9 cellular contexts compared by ENCODE assay signal in the genomic region with DNA sequence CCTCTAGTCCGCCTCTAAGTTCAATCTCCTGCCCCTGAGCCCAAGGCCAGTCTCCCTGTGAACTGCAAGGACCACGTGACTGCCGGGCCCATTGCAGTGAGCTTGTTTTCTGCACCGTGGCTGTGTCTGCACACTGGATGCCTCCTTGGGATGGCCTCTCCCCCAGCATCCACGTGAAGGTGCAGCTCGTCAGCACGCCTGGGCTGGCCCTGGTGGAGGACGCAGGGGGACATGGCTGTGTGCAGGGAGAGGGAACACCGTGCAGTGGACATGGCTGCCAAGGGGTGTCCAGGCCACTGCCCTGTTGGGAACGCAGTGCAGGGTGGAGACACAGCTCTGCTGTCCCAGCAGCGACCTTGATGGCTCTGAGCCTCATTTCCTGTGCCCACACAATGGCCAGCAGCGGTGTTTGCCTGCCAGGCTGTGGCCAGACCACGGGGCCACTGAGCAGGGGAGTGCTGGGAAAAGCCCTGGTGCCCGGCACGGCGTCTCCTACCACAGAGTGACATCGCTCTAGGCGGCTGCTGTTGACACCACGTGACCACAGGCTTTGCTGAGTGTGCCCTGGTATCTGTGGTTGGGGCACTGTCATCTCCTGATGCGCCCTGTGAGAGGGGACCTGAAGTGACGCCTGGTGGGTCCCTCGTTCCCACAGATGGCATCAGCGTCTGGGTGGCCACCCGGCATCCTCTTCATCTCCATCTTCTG. TPM values are rescaled to one million over a fixed set of nuclear protein-coding genes. Genes with fewer than 3 reads are reported as not detected.
DNase-seq lines count a peak whose midpoint lies in the region; ATAC-seq and TF ChIP-seq lines count a peak whose summit lies in the region.
"Had no signal": no experiment of that assay in that cellular context is flagged by ENCODE, and none has a peak within 500 bp of the region (broad histone marks: within the 10 kb centered on the region; RNA-seq: fewer than 3 reads in every experiment).

No MANE protein-coding gene starts in this region.

- H2AFZ ChIP-seq in GM23248 = no peak overlapping the region

- POLR2A ChIA-PET in Panc1 (lab: Charles Lee) = no interaction called here

- peaks cover 15% of the 10 kb centered on the region; the same call in 1 of the 2 replicates for H3K4me1 ChIP-seq in GM23248 (ENCODE audit: insufficient read depth)
- no peaks in the 10 kb centered on the region for H3K4me1 ChIP-seq in Panc1 (ENCODE audit: control insufficient read depth, insufficient read depth, low read length)

- H3K4me3 ChIP-seq in GM23248 (no peak overlapping the region), Panc1 (ENCODE audit: low read depth in 2 of 2, low read length in 2 of 2) (no peak overlapping the region)

- no peaks in the 10 kb centered on the region for H3K9me3 ChIP-seq in GM23248 (ENCODE audit: low read depth)
- H3K9me3 ChIP-seq in Panc1 (ENCODE audit: control insufficient read depth, insufficient read depth, low read depth, low read length) = no peaks in the 10 kb centered on the region

- peaks cover 18% of the 10 kb centered on the region; the same call in 1 of the 2 replicates for H3F3A ChIP-seq in GM23248 (ENCODE audit: insufficient read depth)

- H3K4me2 ChIP-seq in GM23248 (ENCODE audit: unreplicated experiment) = no peak overlapping the region

- ATAC-seq in Panc1 (0 out of 2 replicates have a peak, but pooled peaks have one; percentile 37), left ventricle myocardium superior (peak; percentile 46), sciatic nerve (no peak)

- H4K20me1 ChIP-seq in GM23248 (ENCODE audit: insufficient read depth) = no peaks in the 10 kb centered on the region

- no peak for TF ChIP-seq CTCF in Panc1 (IDR thresholded peaks at IDR 0.05)

- intact Hi-C loops in Panc1 (cut with micrococcal nuclease; ENCODE audit: unreplicated experiment) (no loop called here), left ventricle myocardium superior (cut with micrococcal nuclease) (no loop called here), sciatic nerve (cut with DNase I) (no loop called here)

- no TSS peak for BruUV-seq in Panc1 (replicated peaks; lab: Mats Ljungman, UMichigan)

- H3K27ac ChIP-seq in GM23248 (no peak overlapping the region), Panc1 (ENCODE audit: low read length) (no peak overlapping the region), caudate nucleus (ENCODE audit: low read depth, low read length) (no peak overlapping the region)

- in situ Hi-C loops in GM23248 (cut with MboI) (no loop called here), Panc1 (cut with HindIII; ENCODE audit: low pct_unique_long_range_greater_than_20kb, low sequenced_read_pairs) (no loop called here)

- CTCF ChIA-PET in Panc1 (lab: Charles Lee) = no interaction called here

- H3K9me2 ChIP-seq in GM23248 (ENCODE audit: insufficient read depth) = no peaks in the 10 kb centered on the region

- H3K27me3 ChIP-seq in GM23248 (replicated peaks; ENCODE audit: insufficient read depth) (no peaks in the 10 kb centered on the region), Panc1 (ENCODE audit: control insufficient read depth, insufficient read depth, low read length) (no peaks in the 10 kb centered on the region)

- DNase-seq in GM23248 (no peak), Panc1 (ENCODE audit: low read depth, low spot score) (no peak), left ventricle myocardium superior (no peak), sciatic nerve (ENCODE audit: low spot score) (peak; percentile 52), caudate nucleus (lab: John Stamatoyannopoulos, UW) (no peak), iPS-NIHi11 (ENCODE audit: low spot score) (no peak)
- DNase-seq in stimulated activated CD4-positive, alpha-beta T cell treated with anti-CD3 and anti-CD28 coated beads, Interleukin-1b, Interleukin-23, amount 100 ng/mL, for 48 hours = no peak
- DNase-seq in stimulated activated CD4-positive, alpha-beta T cell treated with anti-CD3 and anti-CD28 coated beads, Interleukin-2, amount 100 ng/mL, for 24 hours = no peak
- DNase-seq: NCI-H510A had no signal

- H3K36me3 ChIP-seq in GM23248 (ENCODE audit: low read depth) (peaks cover 16% of the 10 kb centered on the region; the same call in 1 of the 2 replicates), Panc1 (ENCODE audit: control insufficient read depth, insufficient read depth, low read length) (no peaks in the 10 kb centered on the region)

- WGBS in GM23248 (ENCODE audit: low coverage in 1 of 2, low lambda C conversion rate in 2 of 2, missing lambda C conversion rate in 2 of 2), 2 experiments = 88 to 94% methylated on average over 24 of the region's 24 CpGs

- H3K79me2 ChIP-seq in GM23248 (ENCODE audit: insufficient read depth) = peaks cover 10% of the 10 kb centered on the region

- peak overlapping the region; percentile 31; the same call in 1 of the 2 replicates for H3K9ac ChIP-seq in GM23248

RNA-seq across cellular contexts. Expression of a gene that starts 26.9 kb away (rescaled TPM):
- total RNA-seq in GM23248 (2014; rRNA removed; shearing (Covaris generic)) = 32.4 and 39.9 TPM in 2 replicates
- 40.9 and 43.0 TPM in 2 replicates for polyA plus RNA-seq in GM23248 (2016; fragmentation: Nextera tagmentation; extraction: Ambion mirVana)
- total RNA-seq in Panc1 (2021; ENCODE audit: unreplicated experiment) = 55.0 TPM
- polyA plus RNA-seq in Panc1 (2012; ENCODE audit: insufficient read length) = 63.2 TPM
- 49.1 TPM for total RNA-seq in left ventricle myocardium superior
- 58.4 TPM for total RNA-seq in sciatic nerve
